8 cellular contexts compared by ENCODE assay signal in genomic region chr14:77707724-77708408, GRCh38. TPM values are rescaled to one million over a fixed set of nuclear protein-coding genes. Genes with fewer than 3 reads are reported as not detected.
DNase-seq lines count a peak whose midpoint lies in the region; ATAC-seq, FAIRE-seq and TF ChIP-seq lines count a peak whose summit lies in the region.

ALKBH1 (minus strand) TSS chr14:77708023; CDS start chr14:77708004, 19 bp downstream.
SLIRP (plus strand) TSS chr14:77708103; CDS start chr14:77708112, 9 bp downstream.

- dilution Hi-C loops in keratinocyte (cut with MboI; ENCODE audit: extremely low pct_ligation_motif_present, low sequenced_read_pairs) = no loop called here

- H3K4me1 ChIP-seq in keratinocyte (ENCODE audit: control insufficient read depth, extremely low read depth, insufficient read depth, low read length) = peaks cover 16% of the 10 kb centered on the region

- H3K9me3 ChIP-seq in keratinocyte (ENCODE audit: control insufficient read depth, low read depth, low read length) = no peaks in the 10 kb centered on the region

- no peaks in the 10 kb centered on the region for H3K27me3 ChIP-seq in keratinocyte (ENCODE audit: control insufficient read depth, extremely low read depth, insufficient read depth, low read length)

- H3K27ac ChIP-seq in keratinocyte (ENCODE audit: control insufficient read depth, insufficient read depth, low read length) = peak within 1 kb of the TSS; percentile 81

- peak within 1 kb of the TSS; percentile 99 for H2AFZ ChIP-seq in keratinocyte (ENCODE audit: control insufficient read depth, low read length)

- H3K9ac ChIP-seq in keratinocyte (ENCODE audit: control insufficient read depth, extremely low read depth, insufficient read depth, low read length) = peak within 1 kb of the TSS; percentile 91

- H3K36me3 ChIP-seq in keratinocyte (ENCODE audit: control insufficient read depth in 2 of 2, extremely low read depth in 1 of 2, insufficient read depth in 2 of 2, low read length in 2 of 2) = peaks cover 6 to 12% of the 10 kb centered on the region in 2 experiments

- no peaks in the 10 kb centered on the region for H3K9me1 ChIP-seq in keratinocyte (ENCODE audit: control insufficient read depth, extremely low read depth, insufficient read depth, low read length)

- DNase-seq in AG10803 (ENCODE audit: low read depth) (peak; percentile 74), NCI-H345 (lab: John Stamatoyannopoulos, UW) (peak; percentile 90), cerebellar cortex (ENCODE audit: low spot score) (peak; percentile 92), keratinocyte (ENCODE audit: low read depth, low spot score) (no peak)
- peak; percentile 81 for DNase-seq in activated CD4-positive, CD25-positive, alpha-beta regulatory T cell treated with anti-CD3 and anti-CD28 coated beads, Interleukin-2, amount 50 U/mL, for 16 hours (ENCODE audit: low read depth, low spot score)
- peak; percentile 63 to 73 for DNase-seq in stimulated activated CD4-positive, alpha-beta T cell treated with anti-CD3 and anti-CD28 coated beads, Interleukin-15, amount 100 ng/mL, for 1 hour (ENCODE audit: low read depth in 1 of 2, low spot score in 1 of 2)

- H3K79me2 ChIP-seq in keratinocyte (ENCODE audit: control insufficient read depth, insufficient read depth, low read length) = peaks cover 80% of the 10 kb centered on the region

- H3K4me2 ChIP-seq in keratinocyte (ENCODE audit: control insufficient read depth, extremely low read depth, insufficient read depth, low read depth, low read length) = peak within 1 kb of the TSS; percentile 88

- ATAC-seq in GM19025 (IDR thresholded peaks at IDR 0.05; ENCODE audit: low read depth, unreplicated experiment) (peak; percentile 98), HG03280 (IDR thresholded peaks at IDR 0.05; ENCODE audit: unreplicated experiment) (peak; percentile 97)

- TF ChIP-seq CTCF in AG10803 (conservative IDR thresholded peaks at IDR 0.05; ENCODE audit: low read length) (no peak), keratinocyte (optimal IDR thresholded peaks at IDR 0.05 in 1 of 3, IDR thresholded peaks at IDR 0.05 in 1 of 3, conservative IDR thresholded peaks at IDR 0.05 in 1 of 3; ENCODE audit: extremely low read depth in 1 of 3, insufficient read depth in 2 of 3, low read length in 3 of 3) (no peak)

- H3K4me3 ChIP-seq in AG10803 (ENCODE audit: low read length) (peak within 1 kb of the TSS; percentile 96), keratinocyte (ENCODE audit: control insufficient read depth in 2 of 3, extremely low read depth in 1 of 3, insufficient read depth in 2 of 3, low read depth in 1 of 3, low read length in 3 of 3) (peak within 1 kb of the TSS; percentile 79 to 99 (median 85))

- no peaks in the 10 kb centered on the region for H4K20me1 ChIP-seq in keratinocyte (ENCODE audit: control insufficient read depth, extremely low read depth, insufficient read depth, low read length)

- FAIRE-seq in keratinocyte (lab: Jason Lieb, UNC) = peak; percentile 20

RNA-seq across cellular contexts. Expression of gene ALKBH1, which starts in this region (rescaled TPM):
- 11.2 to 13.0 TPM (median 11.8 TPM) in 3 replicates for polyA plus RNA-seq in keratinocyte
- 6.9 TPM for polyA plus RNA-seq in keratinocyte (2011; ENCODE audit: low read depth)
- polyA plus RNA-seq in keratinocyte (2011; cell fraction: cytosol; rRNA removed) = 8.1 and 14.0 TPM in 2 replicates
- polyA plus RNA-seq in keratinocyte (2011; cell fraction: nucleus; rRNA removed) = 14.4 and 15.0 TPM in 2 replicates
- polyA plus RNA-seq in keratinocyte (2012; ENCODE audit: low replicate concordance) = 7.8 and 11.1 TPM in 2 replicates
- polyA minus RNA-seq in keratinocyte = 7.9 to 12.0 TPM (median 10.5 TPM) in 3 replicates
- 9.0 TPM for polyA minus RNA-seq in keratinocyte (2011; cell fraction: cytosol; rRNA and poly(A)+ RNA removed)
- 5.9 and 11.5 TPM in 2 replicates for polyA minus RNA-seq in keratinocyte (2011; cell fraction: nucleus; rRNA and poly(A)+ RNA removed)

RNA-seq across cellular contexts. Expression of gene SLIRP, which starts in this region (rescaled TPM):
- 195 to 361 TPM (median 238 TPM) in 3 replicates for polyA plus RNA-seq in keratinocyte
- polyA plus RNA-seq in keratinocyte (2011; ENCODE audit: low read depth) = 99.7 TPM
- 240 and 274 TPM in 2 replicates for polyA plus RNA-seq in keratinocyte (2011; cell fraction: cytosol; rRNA removed)
- polyA plus RNA-seq in keratinocyte (2011; cell fraction: nucleus; rRNA removed) = 81.0 and 128 TPM in 2 replicates
- 217 and 320 TPM in 2 replicates for polyA plus RNA-seq in keratinocyte (2012; ENCODE audit: low replicate concordance)
- polyA minus RNA-seq in keratinocyte = 27.8 to 120 TPM (median 80.1 TPM) in 3 replicates
- 25.3 TPM for polyA minus RNA-seq in keratinocyte (2011; cell fraction: cytosol; rRNA and poly(A)+ RNA removed)
- 8.7 and 17.4 TPM in 2 replicates for polyA minus RNA-seq in keratinocyte (2011; cell fraction: nucleus; rRNA and poly(A)+ RNA removed)
